16 cellular contexts compared by ENCODE assay signal in the genomic region with DNA sequence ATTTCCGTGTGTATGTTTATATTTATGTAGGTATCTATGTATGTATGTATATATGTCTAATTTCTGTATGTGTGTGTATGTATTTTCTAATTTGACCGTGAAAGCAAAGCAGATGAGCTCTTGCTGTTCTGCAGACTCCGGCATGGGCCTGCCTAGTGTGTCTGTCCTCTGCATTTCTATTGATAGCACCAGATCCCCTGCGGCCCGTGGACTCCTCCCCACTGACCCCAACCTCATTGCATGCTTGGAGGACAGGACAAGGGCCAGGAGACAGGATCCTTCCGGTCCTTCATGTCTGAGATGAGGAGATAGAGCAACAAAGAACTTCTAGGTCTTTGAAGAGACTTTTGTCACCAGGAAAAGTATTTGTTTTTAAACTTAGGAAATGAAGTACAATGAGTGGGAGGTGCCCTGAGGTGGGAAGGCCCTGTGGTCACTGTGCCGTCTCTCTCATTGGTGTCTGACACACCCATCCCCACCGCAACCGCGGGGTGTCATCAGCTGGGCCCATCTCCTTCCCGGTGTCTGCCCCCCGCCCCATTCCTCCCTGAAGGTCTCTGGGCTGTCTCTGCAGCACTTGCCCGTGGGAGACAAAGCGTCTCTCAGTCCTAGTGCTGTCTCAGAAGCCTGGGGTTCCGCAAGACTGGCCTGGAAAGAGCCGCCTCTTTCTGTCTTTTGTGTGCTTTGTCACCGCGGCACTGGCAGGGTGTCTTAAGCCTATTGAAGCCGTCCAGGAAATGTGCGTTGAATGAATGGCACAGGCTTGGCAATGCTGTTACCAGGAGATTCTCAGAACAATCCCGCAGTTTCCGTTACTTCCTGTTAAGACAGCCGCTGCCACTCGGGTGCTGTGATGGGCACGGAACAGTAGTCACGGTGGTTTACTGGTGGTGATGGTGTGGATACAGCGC.
DNase-seq lines count a peak whose midpoint lies in the region; ATAC-seq and TF ChIP-seq lines count a peak whose summit lies in the region.
"Had no signal": no experiment of that assay in that cellular context is flagged by ENCODE, and none has a peak within 500 bp of the region (broad histone marks: within the 10 kb centered on the region; RNA-seq: fewer than 3 reads in every experiment).

No MANE protein-coding gene starts in this region.

- peaks cover 24 to 33% of the 10 kb centered on the region in 2 donors for H3K4me1 ChIP-seq in mucosa of rectum (ENCODE audit: control insufficient read depth in 2 of 2, insufficient read depth in 2 of 2, low read length in 2 of 2)
- no peaks in the 10 kb centered on the region for H3K4me1 ChIP-seq in upper lobe of right lung
- H3K4me1 ChIP-seq: ascending aorta, right lobe of liver had no signal

- no peaks in the 10 kb centered on the region for H3K9me3 Mint-ChIP-seq in central memory CD8-positive, alpha-beta T cell
- H3K9me3 Mint-ChIP-seq in stimulated activated naive B cell treated with anti-CD40 and anti-IgM and Interleukin-4, amounts not matched to agents 10 μg/mL and 1 μg/mL and 100 μg/mL, for 72 hours = no peaks in the 10 kb centered on the region
- H3K9me3 Mint-ChIP-seq: activated CD4-positive, alpha-beta memory T cell treated with anti-CD3 and anti-CD28 coated beads for 36 hours; stimulated activated naive CD8-positive, alpha-beta T cell treated with anti-CD3 and anti-CD28 coated beads, Interleukin-15, Interleukin-2, amounts not matched to agents 100 ng/mL and 50 ng/mL, for 24 hours had no signal

- peaks cover 2% of the 10 kb centered on the region for H3K36me3 Mint-ChIP-seq in central memory CD8-positive, alpha-beta T cell (ENCODE audit: insufficient read depth)
- no peaks in the 10 kb centered on the region for H3K36me3 Mint-ChIP-seq in stimulated activated naive B cell treated with anti-CD40 and anti-IgM and Interleukin-4, amounts not matched to agents 10 μg/mL and 1 μg/mL and 100 μg/mL, for 72 hours
- H3K36me3 Mint-ChIP-seq: activated CD4-positive, alpha-beta memory T cell treated with anti-CD3 and anti-CD28 coated beads for 36 hours had no signal

- H3K27ac Mint-ChIP-seq in central memory CD8-positive, alpha-beta T cell (ENCODE audit: low read depth) = peak overlapping the region; percentile 46
- no peak overlapping the region for H3K27ac Mint-ChIP-seq in stimulated activated naive B cell treated with anti-CD40 and anti-IgM and Interleukin-4, amounts not matched to agents 10 μg/mL and 1 μg/mL and 100 μg/mL, for 72 hours
- H3K27ac Mint-ChIP-seq: activated CD4-positive, alpha-beta memory T cell treated with anti-CD3 and anti-CD28 coated beads for 36 hours; stimulated activated naive CD8-positive, alpha-beta T cell treated with anti-CD3 and anti-CD28 coated beads, Interleukin-15, Interleukin-2, amounts not matched to agents 100 ng/mL and 50 ng/mL, for 24 hours had no signal

- H3K27me3 ChIP-seq in mucosa of rectum (ENCODE audit: control insufficient read depth in 2 of 2, insufficient read depth in 2 of 2, low read length in 2 of 2) (no peaks in the 10 kb centered on the region), upper lobe of right lung (no peaks in the 10 kb centered on the region)
- H3K27me3 ChIP-seq: ascending aorta, right lobe of liver had no signal

- no peak for TF ChIP-seq CTCF in upper lobe of right lung (IDR thresholded peaks at IDR 0.05)

- no peak overlapping the region for H3K9ac ChIP-seq in mucosa of rectum (ENCODE audit: low read depth in 1 of 2, low read length in 2 of 2)

- peaks cover 6 to 13% of the 10 kb centered on the region in 2 donors for H3K36me3 ChIP-seq in mucosa of rectum (ENCODE audit: control insufficient read depth in 2 of 2, insufficient read depth in 2 of 2, low read length in 2 of 2)
- H3K36me3 ChIP-seq in upper lobe of right lung = no peaks in the 10 kb centered on the region
- H3K36me3 ChIP-seq: ascending aorta, right lobe of liver had no signal

- H3K27ac ChIP-seq in mucosa of rectum (ENCODE audit: low read depth in 2 of 2, low read length in 2 of 2) (peak overlapping the region; percentile 65 to 74), upper lobe of right lung (no peak overlapping the region)
- H3K27ac ChIP-seq: ascending aorta, right lobe of liver had no signal

- intact Hi-C loops in Right ventricle myocardium inferior (cut with DNase I) (no loop called here), Right ventricle myocardium superior (cut with DNase I) (no loop called here), upper lobe of right lung (cut with DNase I) (no loop called here)

- H3K4me3 Mint-ChIP-seq in central memory CD8-positive, alpha-beta T cell = peak overlapping the region; percentile 53
- H3K4me3 Mint-ChIP-seq in stimulated activated naive B cell treated with anti-CD40 and anti-IgM and Interleukin-4, amounts not matched to agents 10 μg/mL and 1 μg/mL and 100 μg/mL, for 72 hours = no peak overlapping the region
- H3K4me3 Mint-ChIP-seq: activated CD4-positive, alpha-beta memory T cell treated with anti-CD3 and anti-CD28 coated beads for 36 hours; stimulated activated naive CD8-positive, alpha-beta T cell treated with anti-CD3 and anti-CD28 coated beads, Interleukin-15, Interleukin-2, amounts not matched to agents 100 ng/mL and 50 ng/mL, for 24 hours had no signal

- DNase-seq in Right ventricle myocardium inferior (ENCODE audit: missing footprints) (peak; percentile 53), Right ventricle myocardium superior (no peak), upper lobe of right lung (no peak), DMS 273 treated with DMSO at 0.1 percent for 48 hours (lab: John Stamatoyannopoulos, UW) (no peak)
- DNase-seq in central memory CD8-positive, alpha-beta T cell (ENCODE audit: low spot score in 2 of 2) = no peak
- no peak for DNase-seq in stimulated activated naive B cell treated with anti-CD40 and anti-IgM and Interleukin-4, amounts not matched to agents 10 μg/mL and 1 μg/mL and 100 μg/mL, for 72 hours
- DNase-seq in effector CD4-positive, alpha-beta T cell = no peak
- DNase-seq: activated CD4-positive, alpha-beta memory T cell treated with anti-CD3 and anti-CD28 coated beads for 36 hours; COR-L47; NCI-H1694 treated with DMSO at 0.1 percent for 48 hours; NCI-H526; right lobe of liver; T1000 had no signal

- no peaks in the 10 kb centered on the region for H3K27me3 Mint-ChIP-seq in central memory CD8-positive, alpha-beta T cell
- peaks cover 0 to 3% of the 10 kb centered on the region in 2 donors for H3K27me3 Mint-ChIP-seq in stimulated activated naive B cell treated with anti-CD40 and anti-IgM and Interleukin-4, amounts not matched to agents 10 μg/mL and 1 μg/mL and 100 μg/mL, for 72 hours
- H3K27me3 Mint-ChIP-seq: activated CD4-positive, alpha-beta memory T cell treated with anti-CD3 and anti-CD28 coated beads for 36 hours; stimulated activated naive CD8-positive, alpha-beta T cell treated with anti-CD3 and anti-CD28 coated beads, Interleukin-15, Interleukin-2, amounts not matched to agents 100 ng/mL and 50 ng/mL, for 24 hours had no signal

- peaks cover 25% of the 10 kb centered on the region for H3K4me1 Mint-ChIP-seq in central memory CD8-positive, alpha-beta T cell
- H3K4me1 Mint-ChIP-seq in stimulated activated naive B cell treated with anti-CD40 and anti-IgM and Interleukin-4, amounts not matched to agents 10 μg/mL and 1 μg/mL and 100 μg/mL, for 72 hours = no peaks in the 10 kb centered on the region

- H3K9me3 ChIP-seq in mucosa of rectum (ENCODE audit: control insufficient read depth in 2 of 2, low read length in 2 of 2) = no peaks in the 10 kb centered on the region
- H3K9me3 ChIP-seq in upper lobe of right lung = no peaks in the 10 kb centered on the region
- H3K9me3 ChIP-seq: ascending aorta, right lobe of liver had no signal

- H3K4me3 ChIP-seq in mucosa of rectum (ENCODE audit: low read length in 2 of 2) (no peak overlapping the region), upper lobe of right lung (no peak overlapping the region)
- H3K4me3 ChIP-seq: ascending aorta, right lobe of liver had no signal

- no peak for ATAC-seq in Right ventricle myocardium inferior
- ATAC-seq in Right ventricle myocardium superior (ENCODE audit: poor library complexity) = no peak
- ATAC-seq in central memory CD8-positive, alpha-beta T cell (replicated peaks; ENCODE audit: extremely low read depth, poor library complexity, severe bottlenecking) = no peak
- peak; percentile 30 for ATAC-seq in upper lobe of right lung
- ATAC-seq in stimulated activated naive B cell treated with anti-CD40 and anti-IgM and Interleukin-4, amounts not matched to agents 10 μg/mL and 1 μg/mL and 100 μg/mL, for 72 hours (replicated peaks) = no peak
